1 cellular context compared by ENCODE assay signal in the genomic region with DNA sequence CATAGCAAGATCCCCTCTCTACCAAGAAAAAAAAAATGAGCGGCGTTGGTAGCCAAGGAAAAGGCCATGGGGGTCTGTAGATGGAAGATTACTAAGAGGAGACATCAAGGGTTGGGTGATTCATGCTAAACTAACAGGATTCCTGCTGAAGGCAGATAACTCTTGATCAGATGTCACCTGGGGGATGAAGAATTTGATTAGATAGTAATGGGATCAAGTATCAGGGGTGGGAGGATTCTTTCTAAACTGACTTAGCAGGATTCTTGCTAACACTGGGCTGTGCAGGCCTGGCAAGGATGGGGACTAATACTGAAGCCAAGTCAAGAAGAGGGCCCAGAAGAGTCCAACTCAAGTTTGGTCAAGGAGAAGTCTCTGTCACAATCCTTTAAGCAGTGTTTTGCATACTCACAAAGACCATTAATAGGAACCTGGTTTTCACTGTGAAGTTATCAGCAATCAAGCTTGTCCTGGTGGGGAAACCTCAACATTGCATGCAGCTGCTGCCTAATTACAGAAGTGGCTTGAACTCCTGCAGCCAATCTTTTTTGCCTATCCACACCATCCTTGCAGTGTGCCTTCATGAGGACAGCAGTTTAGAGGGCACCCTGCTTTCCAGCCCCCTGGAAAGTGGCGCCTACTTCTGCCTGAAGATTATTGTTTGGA.
TF ChIP-seq lines count a peak whose summit lies in the region.

No MANE protein-coding gene starts in this region.

TF ChIP-seq in HepG2, 621 proteins besides CTCF, POLR2A, EP300 and RAD21 (continued from another document):
- TF ChIP-seq ZNF746 (CRISPR knock-in tag; IDR thresholded peaks at IDR 0.05) (no peak), FIP1L1 (IDR thresholded peaks at IDR 0.05; ENCODE audit: borderline replicate concordance, insufficient read depth, low read depth, low read length) (no peak), ZZZ3 (CRISPR knock-in tag; IDR thresholded peaks at IDR 0.05; ENCODE audit: borderline replicate concordance) (no peak), ZFP36L2 (CRISPR knock-in tag; IDR thresholded peaks at IDR 0.05) (no peak), ZNF138 (CRISPR knock-in tag; IDR thresholded peaks at IDR 0.05; ENCODE audit: low read depth) (no peak)
